ENCODE assay signal across 8 cellular contexts in genomic region chr7:38105874-38106483, GRCh38.
A peak's percentile ranks its signal among the peaks of the same experiment; 100 is the strongest.
DNase-seq lines count a peak whose midpoint lies in the region; ATAC-seq and TF ChIP-seq lines count a peak whose summit lies in the region.

No MANE protein-coding gene starts in this region.

- no peak overlapping the region for H3K27ac Mint-ChIP-seq in activated T-helper 17 cell treated with anti-CD3 and anti-CD28 coated beads, Interleukin-2, amount 50 U/mL, for 72 hours

- no peaks in the 10 kb centered on the region for H3K9me3 Mint-ChIP-seq in activated T-helper 17 cell treated with anti-CD3 and anti-CD28 coated beads, Interleukin-2, amount 50 U/mL, for 72 hours

- H3K4me1 Mint-ChIP-seq in activated T-helper 17 cell treated with anti-CD3 and anti-CD28 coated beads, Interleukin-2, amount 50 U/mL, for 72 hours = no peaks in the 10 kb centered on the region

- H3K4me3 ChIP-seq in left ventricle myocardium inferior (no peak overlapping the region), sigmoid colon (no peak overlapping the region)

- DNase-seq in G401 (ENCODE audit: low spot score) = peak; percentile 73
- peak; percentile 51 for DNase-seq in NCI-H345 (lab: John Stamatoyannopoulos, UW)
- no peak for DNase-seq in left ventricle myocardium inferior
- DNase-seq in sigmoid colon = no peak
- no peak for DNase-seq in NK-92 (lab: John Stamatoyannopoulos, UW; ENCODE audit: unreplicated experiment)

- no peaks in the 10 kb centered on the region for H3K9me3 ChIP-seq in left ventricle myocardium inferior (replicated peaks)
- H3K9me3 ChIP-seq in sigmoid colon = no peaks in the 10 kb centered on the region

- H3K27me3 Mint-ChIP-seq in activated T-helper 17 cell treated with anti-CD3 and anti-CD28 coated beads, Interleukin-2, amount 50 U/mL, for 72 hours = peaks cover 8% of the 10 kb centered on the region

- H3K36me3 Mint-ChIP-seq in activated T-helper 17 cell treated with anti-CD3 and anti-CD28 coated beads, Interleukin-2, amount 50 U/mL, for 72 hours (ENCODE audit: low read depth) = no peaks in the 10 kb centered on the region

- in situ Hi-C loops in G401 (cut with HindIII; ENCODE audit: low sequenced_read_pairs) = no loop called here

- H3K27ac ChIP-seq in 22Rv1 (no peak overlapping the region), left ventricle myocardium inferior (replicated peaks) (no peak overlapping the region), sigmoid colon (no peak overlapping the region)

- TF ChIP-seq CTCF in 22Rv1 (IDR thresholded peaks at IDR 0.05) = peak; percentile 92
- peak; percentile 76 for TF ChIP-seq CTCF in left ventricle myocardium inferior (IDR thresholded peaks at IDR 0.05; ENCODE audit: borderline replicate concordance)
- peak in 3 of 4 experiments; percentile 40 to 66 (median 43) for TF ChIP-seq CTCF in sigmoid colon (IDR thresholded peaks at IDR 0.05)

- H3K4me1 ChIP-seq in left ventricle myocardium inferior (no peaks in the 10 kb centered on the region), sigmoid colon (no peaks in the 10 kb centered on the region)

- H3K27me3 ChIP-seq in left ventricle myocardium inferior (ENCODE audit: low read depth) (no peaks in the 10 kb centered on the region), sigmoid colon (no peaks in the 10 kb centered on the region)

- ATAC-seq in HG02763 (IDR thresholded peaks at IDR 0.05; ENCODE audit: unreplicated experiment) = peak; percentile 60
- ATAC-seq in activated T-helper 17 cell treated with anti-CD3 and anti-CD28 coated beads, Interleukin-2, amount 50 U/mL, for 72 hours (replicated peaks) = peak; percentile 52

- TF ChIP-seq POLR2A in sigmoid colon (IDR thresholded peaks at IDR 0.05) = no peak

- WGBS in sigmoid colon, 2 donors = 19 to 36% methylated on average over 5 of the region's 5 CpGs

- H3K4me3 Mint-ChIP-seq in activated T-helper 17 cell treated with anti-CD3 and anti-CD28 coated beads, Interleukin-2, amount 50 U/mL, for 72 hours = no peak overlapping the region

- no peaks in the 10 kb centered on the region for H3K36me3 ChIP-seq in left ventricle myocardium inferior
- H3K36me3 ChIP-seq in sigmoid colon = no peaks in the 10 kb centered on the region

- intact Hi-C loops in left ventricle myocardium inferior (cut with micrococcal nuclease) = loop anchor here (2.0 to 10.0 kb wide), 3 partner anchors 117 to 211 kb away; no protein-coding TSS in a partner anchor
- intact Hi-C loops in sigmoid colon (cut with DNase I) = loop anchor here (5.0 kb wide), 3 partner anchors 71 to 266 kb away; partner anchors contain the start of gene STARD3NL

- no peak for TF ChIP-seq EP300 in sigmoid colon (IDR thresholded peaks at IDR 0.05)

Comparison
In these comparisons a context has a peak if more than half of its experiments do, and no peak if none do; other contexts are left out.
1. DNase-seq: peak in G401 (single experiment) and NCI-H345 (single experiment); none in left ventricle myocardium inferior (single experiment), sigmoid colon (single experiment) and NK-92 (single experiment).
2. Peak in every context shown above with its lines, with median percentiles within 50 percentile points of each other: CTCF ChIP-seq.